30 cellular contexts compared by ENCODE assay signal in genomic region chr7:12032146-12032545, GRCh38.
DNase-seq lines count a peak whose midpoint lies in the region; ATAC-seq and TF ChIP-seq lines count a peak whose summit lies in the region.
"Had no signal": no experiment of that assay in that cellular context is flagged by ENCODE, and none has a peak within 500 bp of the region (broad histone marks: within the 10 kb centered on the region; RNA-seq: fewer than 3 reads in every experiment).

No MANE protein-coding gene starts in this region.

- H3K4me3 ChIP-seq in AG10803 (ENCODE audit: low read length), result no peak overlapping the region
- H3K4me3 ChIP-seq in HUES48 (ENCODE audit: low read depth, low read length), result no peak overlapping the region
- H3K4me3 ChIP-seq in BE2C (ENCODE audit: low read depth, low read length), result no peak overlapping the region
- H3K4me3 ChIP-seq: esophagus muscularis mucosa, left ventricle myocardium inferior, PC-9, tibial nerve had no signal

- H3K36me3 Mint-ChIP-seq in WTC11, result no peaks in the 10 kb centered on the region
- H3K36me3 Mint-ChIP-seq: activated naive CD8-positive, alpha-beta T cell; natural killer cell had no signal

- H3K27me3 ChIP-seq in HUES48 (ENCODE audit: control insufficient read depth, insufficient read depth, low read length) (no peaks in the 10 kb centered on the region), BE2C (no peaks in the 10 kb centered on the region)
- H3K27me3 ChIP-seq: esophagus muscularis mucosa, tibial nerve had no signal

- no peaks in the 10 kb centered on the region for H3K27me3 Mint-ChIP-seq in WTC11 (ENCODE audit: low read depth)

- H3K4me1 ChIP-seq in HUES48 (ENCODE audit: control insufficient read depth, insufficient read depth, low read length), result peaks cover 27% of the 10 kb centered on the region; the same call in 1 of the 2 replicates
- H3K4me1 ChIP-seq in BE2C, result no peaks in the 10 kb centered on the region
- H3K4me1 ChIP-seq: esophagus muscularis mucosa, left ventricle myocardium inferior, tibial nerve had no signal

- peak overlapping the region; percentile 74 for H3K27ac ChIP-seq in HUES48 (ENCODE audit: low read depth, low read length)
- H3K27ac ChIP-seq: esophagus muscularis mucosa, left ventricle myocardium inferior, PC-9, tibial nerve had no signal

- peaks cover 26% of the 10 kb centered on the region for H3K4me1 Mint-ChIP-seq in WTC11
- H3K4me1 Mint-ChIP-seq: endodermal cell, natural killer cell had no signal

- H3K36me3 ChIP-seq in HUES48 (ENCODE audit: control insufficient read depth, insufficient read depth, low read length) (no peaks in the 10 kb centered on the region), BE2C (no peaks in the 10 kb centered on the region)
- H3K36me3 ChIP-seq: esophagus muscularis mucosa, left ventricle myocardium inferior, tibial nerve had no signal

- TF ChIP-seq CTCF in AG10803 (conservative IDR thresholded peaks at IDR 0.05; ENCODE audit: low read length) (no peak), WTC11 (IDR thresholded peaks at IDR 0.05) (no peak), BE2C (IDR thresholded peaks at IDR 0.05; ENCODE audit: low read depth, low read length) (no peak)

- H3K9ac ChIP-seq in HUES48 (ENCODE audit: low read depth, low read length), result peak overlapping the region; percentile 42; the same call in 1 of the 2 replicates

- no peaks in the 10 kb centered on the region for H3K9me3 ChIP-seq in HUES48 (ENCODE audit: control insufficient read depth, insufficient read depth, low read length)
- H3K9me3 ChIP-seq in BE2C, result no peaks in the 10 kb centered on the region
- H3K9me3 ChIP-seq: esophagus muscularis mucosa, left ventricle myocardium inferior, tibial nerve had no signal

- H3K9me3 Mint-ChIP-seq in WTC11, result no peaks in the 10 kb centered on the region
- H3K9me3 Mint-ChIP-seq: endodermal cell had no signal

- no peak overlapping the region for H3K4me3 Mint-ChIP-seq in WTC11
- H3K4me3 Mint-ChIP-seq: activated naive CD8-positive, alpha-beta T cell; endodermal cell; natural killer cell had no signal

- peak; percentile 2 for DNase-seq in AG10803 (ENCODE audit: low read depth)
- no peak for DNase-seq in WTC11 (ENCODE audit: low spot score)
- peak; percentile 68 for DNase-seq in kidney tubule cell (ENCODE audit: low spot score)
- no peak for DNase-seq in BE2C
- DNase-seq in T1000 (lab: John Stamatoyannopoulos, UW), result no peak
- DNase-seq: activated CD8-positive, alpha-beta memory T cell treated with anti-CD3 and anti-CD28 coated beads for 24 hours; activated effector memory CD4-positive, alpha-beta T cell treated with Interleukin-2 at 50 U/mL for 16 hours; anterior cingulate cortex; caudate nucleus; GDM1; hippocampal formation; left ventricle myocardium inferior; natural killer cell; NCI-H1048; NCI-H187; NCI-H2171 treated with DMSO at 0.1 percent for 48 hours; NCI-H524 treated with DMSO at 0.1 percent for 48 hours; NK-92 treated with Interleukin-12 subunit alpha and Interleukin-12 subunit beta, amount 100 ng/mL, for 24 hours; PC-9; retina; SHP77 treated with DMSO at 0.1 percent for 48 hours; T-helper 1 cell had no signal

- ATAC-seq in WTC11 (peak; percentile 52; the same call in 1 of the 2 replicates), HG03521 (IDR thresholded peaks at IDR 0.05; ENCODE audit: unreplicated experiment) (no peak), HG03565 (IDR thresholded peaks at IDR 0.05; ENCODE audit: unreplicated experiment) (no peak)
- ATAC-seq: HepG2, natural killer cell had no signal

- POLR2A ChIA-PET in WTC11 (lab: Charles Lee), result no interaction called here

- CTCF ChIA-PET in WTC11 (lab: Charles Lee), result interaction anchor here (1.3 kb wide), 1 partner anchor 426 kb away, joined by 3 read pairs; no protein-coding TSS in a partner anchor

- H3K27ac Mint-ChIP-seq in WTC11, result no peak overlapping the region
- H3K27ac Mint-ChIP-seq: activated naive CD8-positive, alpha-beta T cell; endodermal cell; natural killer cell had no signal

TF ChIP-seq in WTC11, 78 proteins besides CTCF, POLR2A, EP300 and RAD21:
- no peak for TF ChIP-seq EMX1 (CRISPR knock-in tag; IDR thresholded peaks at IDR 0.05)
TF ChIP-seq in WTC11: peak in this region for 0.

Comparison
In these comparisons a context has a peak if more than half of its experiments do, and no peak if none do; other contexts are left out.
1. DNase-seq: peak in AG10803 (single experiment) and kidney tubule cell (single experiment); none in WTC11 (single experiment), BE2C (single experiment) and T1000 (single experiment).